ENCODE assay signal across 9 cellular contexts in genomic region chr1:248618878-248619277, GRCh38. TPM values are rescaled to one million over a fixed set of nuclear protein-coding genes. Genes with fewer than 3 reads are reported as not detected.
DNase-seq lines count a peak whose midpoint lies in the region; ATAC-seq and FAIRE-seq lines count a peak whose summit lies in the region.
"Had no signal": no experiment of that assay in that cellular context is flagged by ENCODE, and none has a peak within 500 bp of the region (broad histone marks: within the 10 kb centered on the region; RNA-seq: fewer than 3 reads in every experiment).

No MANE protein-coding gene starts in this region.

- H3K27ac ChIP-seq in small intestine (ENCODE audit: low read depth in 1 of 2, low read length in 1 of 2), result no peak overlapping the region
- H3K27ac ChIP-seq: BLaER1 treated with 17β-estradiol and CSF1 and Interleukin-3, amounts not matched to agents 10 nM and 100 nM had no signal

- CTCF ChIA-PET in activated CD8-positive, alpha-beta T cell treated with anti-CD3 and anti-CD28 coated beads, Interleukin-2, amount 10 ng/mL, durations not matched to agents 7 days and 5 days (lab: Charles Lee), result interaction anchor here (1.2 to 1.9 kb wide), 4 partner anchors 10 to 214 kb away, joined by 3 to 10 read pairs (median 4); no protein-coding TSS in a partner anchor

- FAIRE-seq in small intestine (lab: Jason Lieb, UNC), result no peak

- H3K4me3 Mint-ChIP-seq in activated CD8-positive, alpha-beta T cell treated with anti-CD3 and anti-CD28 coated beads, Interleukin-2, amount 10 ng/mL, durations not matched to agents 7 days and 5 days, result no peak overlapping the region

- no peak for ATAC-seq in activated CD8-positive, alpha-beta T cell treated with anti-CD3 and anti-CD28 coated beads, Interleukin-2, amount 10 ng/mL, durations not matched to agents 7 days and 5 days

- POLR2A ChIA-PET in activated CD8-positive, alpha-beta T cell treated with anti-CD3 and anti-CD28 coated beads, Interleukin-2, amount 10 ng/mL, durations not matched to agents 7 days and 5 days (lab: Charles Lee), result no interaction called here

- WGBS in small intestine, 3 donors, result 1 to 3% (median 3%) methylated on average over 3 of the region's 3 CpGs

- H3K4me1 ChIP-seq in small intestine (ENCODE audit: control insufficient read depth in 2 of 2, insufficient read depth in 1 of 2, low read depth in 1 of 2, low read length in 1 of 2), result no peaks in the 10 kb centered on the region

- H3K36me3 Mint-ChIP-seq in activated CD8-positive, alpha-beta T cell treated with anti-CD3 and anti-CD28 coated beads, Interleukin-2, amount 10 ng/mL, durations not matched to agents 7 days and 5 days (ENCODE audit: low read depth), result no peaks in the 10 kb centered on the region

- no peaks in the 10 kb centered on the region for H3K9me3 Mint-ChIP-seq in activated CD8-positive, alpha-beta T cell treated with anti-CD3 and anti-CD28 coated beads, Interleukin-2, amount 10 ng/mL, durations not matched to agents 7 days and 5 days (ENCODE audit: insufficient read depth)

- H3K27me3 ChIP-seq in small intestine (ENCODE audit: control insufficient read depth in 2 of 2, insufficient read depth in 2 of 2, low read length in 2 of 2) (no peaks in the 10 kb centered on the region), H7 (ENCODE audit: control insufficient read depth, insufficient read depth, low read length) (no peaks in the 10 kb centered on the region)
- H3K27me3 ChIP-seq: BLaER1 treated with 17β-estradiol and CSF1 and Interleukin-3, amounts not matched to agents 10 nM and 100 nM had no signal

- H3K4me1 Mint-ChIP-seq in activated CD8-positive, alpha-beta T cell treated with anti-CD3 and anti-CD28 coated beads, Interleukin-2, amount 10 ng/mL, durations not matched to agents 7 days and 5 days (ENCODE audit: low read depth), result no peaks in the 10 kb centered on the region

- no peak overlapping the region for H3K4me3 ChIP-seq in small intestine (ENCODE audit: low read depth in 1 of 2, low read length in 2 of 2)
- no peak overlapping the region for H3K4me3 ChIP-seq in H7 (ENCODE audit: insufficient read depth, low read depth, low read length)
- H3K4me3 ChIP-seq: BLaER1 treated with 17β-estradiol and CSF1 and Interleukin-3, amounts not matched to agents 10 nM and 100 nM had no signal

- DNase-seq in NCI-H2081 (lab: John Stamatoyannopoulos, UW), result peak; percentile 14 to 17
- no peak for DNase-seq in NCI-H2081 treated with DMSO at 0.1 percent for 48 hours (lab: John Stamatoyannopoulos, UW)
- DNase-seq in NCI-H1694 (lab: John Stamatoyannopoulos, UW), result peak; percentile 41
- DNase-seq in activated CD8-positive, alpha-beta T cell treated with anti-CD3 and anti-CD28 coated beads, Interleukin-2, amount 10 ng/mL, durations not matched to agents 7 days and 5 days, result peak; percentile 68
- DNase-seq in germinal center (ENCODE audit: low spot score), result peak; percentile 18
- peak; percentile 64 for DNase-seq in small intestine
- DNase-seq in H7, result no peak
- no peak for DNase-seq in HPDE6-E6E7 (ENCODE audit: extremely low spot score)

- no peak overlapping the region for H3K27ac Mint-ChIP-seq in activated CD8-positive, alpha-beta T cell treated with anti-CD3 and anti-CD28 coated beads, Interleukin-2, amount 10 ng/mL, durations not matched to agents 7 days and 5 days

- peaks cover 3% of the 10 kb centered on the region for H3K27me3 Mint-ChIP-seq in activated CD8-positive, alpha-beta T cell treated with anti-CD3 and anti-CD28 coated beads, Interleukin-2, amount 10 ng/mL, durations not matched to agents 7 days and 5 days (ENCODE audit: low read depth)

- H3K9me3 ChIP-seq in small intestine (ENCODE audit: control insufficient read depth, low read depth), result no peaks in the 10 kb centered on the region
- H3K9me3 ChIP-seq: BLaER1 treated with 17β-estradiol and CSF1 and Interleukin-3, amounts not matched to agents 10 nM and 100 nM had no signal

- H3K36me3 ChIP-seq in small intestine (ENCODE audit: control insufficient read depth in 2 of 2, insufficient read depth in 2 of 2, low read length in 2 of 2), result no peaks in the 10 kb centered on the region
- H3K36me3 ChIP-seq in H7 (replicated peaks; ENCODE audit: control insufficient read depth, insufficient read depth, low read length), result no peaks in the 10 kb centered on the region
- H3K36me3 ChIP-seq: BLaER1 treated with 17β-estradiol and CSF1 and Interleukin-3, amounts not matched to agents 10 nM and 100 nM had no signal

RNA-seq across cellular contexts. Expression of gene OR2T11, which starts 16.0 kb away (rescaled TPM):
- not detected for total RNA-seq in activated CD8-positive, alpha-beta T cell treated with anti-CD3 and anti-CD28 coated beads, Interleukin-2, amount 10 ng/mL, durations not matched to agents 7 days and 5 days
- not detected for polyA plus RNA-seq in small intestine
- total RNA-seq in H7 (2014; rRNA removed; shearing (Covaris generic)), result not detected in 2 replicates

RNA-seq across cellular contexts. Expression of gene OR2T10, which starts 21.4 kb away (rescaled TPM):
- not detected for total RNA-seq in activated CD8-positive, alpha-beta T cell treated with anti-CD3 and anti-CD28 coated beads, Interleukin-2, amount 10 ng/mL, durations not matched to agents 7 days and 5 days
- not detected for polyA plus RNA-seq in small intestine
- not detected in 2 replicates for total RNA-seq in H7 (2014; rRNA removed; shearing (Covaris generic))

RNA-seq across cellular contexts. Expression of gene OR2T35, which starts 26.2 kb away (rescaled TPM):
- total RNA-seq in activated CD8-positive, alpha-beta T cell treated with anti-CD3 and anti-CD28 coated beads, Interleukin-2, amount 10 ng/mL, durations not matched to agents 7 days and 5 days, result not detected
- polyA plus RNA-seq in small intestine, result not detected
- total RNA-seq in H7 (2014; rRNA removed; shearing (Covaris generic)), result not detected in 2 replicates

RNA-seq across cellular contexts. Expression of gene OR2T27, which starts 36.5 kb away (rescaled TPM):
- total RNA-seq in activated CD8-positive, alpha-beta T cell treated with anti-CD3 and anti-CD28 coated beads, Interleukin-2, amount 10 ng/mL, durations not matched to agents 7 days and 5 days, result not detected
- not detected for polyA plus RNA-seq in small intestine
- total RNA-seq in H7 (2014; rRNA removed; shearing (Covaris generic)), result not detected in 2 replicates

RNA-seq across cellular contexts. Expression of gene OR2T34, which starts 44.3 kb away (rescaled TPM):
- total RNA-seq in activated CD8-positive, alpha-beta T cell treated with anti-CD3 and anti-CD28 coated beads, Interleukin-2, amount 10 ng/mL, durations not matched to agents 7 days and 5 days, result not detected
- polyA plus RNA-seq in small intestine, result not detected
- not detected in 2 replicates for total RNA-seq in H7 (2014; rRNA removed; shearing (Covaris generic))

Comparison
In these comparisons a context has a peak if more than half of its experiments do, and no peak if none do; other contexts are left out.
1. DNase-seq: peak in NCI-H2081 (2 of 2), NCI-H1694 (single experiment), activated CD8-positive, alpha-beta T cell treated with anti-CD3 and anti-CD28 coated beads, Interleukin-2, amount 10 ng/mL, durations not matched to agents 7 days and 5 days (single experiment), germinal center (single experiment) and small intestine (single experiment); none in NCI-H2081 treated with DMSO at 0.1 percent for 48 hours (single experiment), H7 (single experiment) and HPDE6-E6E7 (single experiment).